In genomic region chr19:20051841-20052768, GRCh38 we compare ENCODE assay signal across 7 cellular contexts. TPM values are rescaled to one million over a fixed set of nuclear protein-coding genes. Genes with fewer than 3 reads are reported as not detected.
DNase-seq lines count a peak whose midpoint lies in the region; ATAC-seq and TF ChIP-seq lines count a peak whose summit lies in the region.

No MANE protein-coding gene starts in this region.

- peaks cover 6% of the 10 kb centered on the region for H3K36me3 Mint-ChIP-seq in activated CD8-positive, alpha-beta memory T cell treated with anti-CD3 and anti-CD28 coated beads, Interleukin-2, amount 10 ng/mL, durations not matched to agents 7 days and 5 days
- no peaks in the 10 kb centered on the region for H3K36me3 Mint-ChIP-seq in endodermal cell (ENCODE audit: low read depth)

- H3K27me3 ChIP-seq in endodermal cell (ENCODE audit: control insufficient read depth, insufficient read depth, low read length, poor library complexity, severe bottlenecking) (no peaks in the 10 kb centered on the region), mesenchymal stem cell (ENCODE audit: control insufficient read depth in 1 of 2, insufficient read depth in 1 of 2, low read length in 2 of 2) (no peaks in the 10 kb centered on the region)

- H3K4me1 ChIP-seq in endodermal cell (ENCODE audit: control insufficient read depth, insufficient read depth, low read length) = peaks cover 6% of the 10 kb centered on the region
- peaks cover 5% of the 10 kb centered on the region for H3K4me1 ChIP-seq in mesenchymal stem cell (ENCODE audit: control insufficient read depth, insufficient read depth, low read depth, low read length)

- H4K8ac ChIP-seq in mesenchymal stem cell (ENCODE audit: low read length) = peak overlapping the region; percentile 90

- peak overlapping the region; percentile 91 for H3K4me3 Mint-ChIP-seq in activated CD8-positive, alpha-beta memory T cell treated with anti-CD3 and anti-CD28 coated beads, Interleukin-2, amount 10 ng/mL, durations not matched to agents 7 days and 5 days
- H3K4me3 Mint-ChIP-seq in endodermal cell = peak overlapping the region; percentile 89

- H3K79me1 ChIP-seq in mesenchymal stem cell (replicated peaks; ENCODE audit: low read length, poor library complexity, severe bottlenecking) = no peaks in the 10 kb centered on the region

- no peak overlapping the region for H2BK120ac ChIP-seq in mesenchymal stem cell (ENCODE audit: low read depth, low read length)

- H4K91ac ChIP-seq in mesenchymal stem cell (ENCODE audit: low read length) = peak overlapping the region; percentile 48

- H3K4me3 ChIP-seq in endodermal cell (ENCODE audit: low read length) = peak overlapping the region; percentile 91
- H3K4me3 ChIP-seq in mesenchymal stem cell (ENCODE audit: insufficient read depth in 1 of 2, low read depth in 1 of 2, low read length in 2 of 2) = peak overlapping the region; percentile 67 to 79

- 1 to 5% methylated on average over 19 to 43 of the region's 43 CpGs for WGBS in endodermal cell (ENCODE audit: insufficient coverage in 1 of 2, insufficient read length in 1 of 2), 2 experiments
- 1% methylated on average over 43 of the region's 43 CpGs for WGBS in mesenchymal stem cell

- H3K18ac ChIP-seq in mesenchymal stem cell (ENCODE audit: low read depth in 1 of 2, low read length in 2 of 2) = peak overlapping the region; percentile 23 to 85

- peak; percentile 26 for TF ChIP-seq CTCF in endodermal cell (conservative IDR thresholded peaks at IDR 0.05)

- H3K14ac ChIP-seq in mesenchymal stem cell (ENCODE audit: low read length in 2 of 2) = peak overlapping the region in 1 of 2 experiments; percentile 97

- CTCF ChIA-PET in activated CD8-positive, alpha-beta memory T cell treated with anti-CD3 and anti-CD28 coated beads, Interleukin-2, amount 10 ng/mL, durations not matched to agents 7 days and 5 days (lab: Charles Lee) = interaction anchor here (0.9 to 3.1 kb wide), 3 partner anchors 13 to 231 kb away, joined by 3 to 8 read pairs (median 3); partner anchors contain the start of genes ZNF506 and ZNF682

- H3K27me3 Mint-ChIP-seq in activated CD8-positive, alpha-beta memory T cell treated with anti-CD3 and anti-CD28 coated beads, Interleukin-2, amount 10 ng/mL, durations not matched to agents 7 days and 5 days = no peaks in the 10 kb centered on the region
- peaks cover 2% of the 10 kb centered on the region for H3K27me3 Mint-ChIP-seq in endodermal cell (ENCODE audit: insufficient read depth)

- peaks cover 3% of the 10 kb centered on the region for H3K9me3 Mint-ChIP-seq in activated CD8-positive, alpha-beta memory T cell treated with anti-CD3 and anti-CD28 coated beads, Interleukin-2, amount 10 ng/mL, durations not matched to agents 7 days and 5 days (ENCODE audit: low read depth)
- H3K9me3 Mint-ChIP-seq in endodermal cell = peaks cover under 1% of the 10 kb centered on the region

- H2BK15ac ChIP-seq in mesenchymal stem cell (ENCODE audit: low read depth, poor library complexity, severe bottlenecking) = no peak overlapping the region

- peak overlapping the region; percentile 92 for H3K4me2 ChIP-seq in mesenchymal stem cell (ENCODE audit: low read length, poor library complexity, severe bottlenecking)

- ATAC-seq in GM18861 (IDR thresholded peaks at IDR 0.05; ENCODE audit: unreplicated experiment) (peak; percentile 92), HG03103 (IDR thresholded peaks at IDR 0.05; ENCODE audit: low read depth, unreplicated experiment) (peak; percentile 87)
- peak; percentile 99 for ATAC-seq in activated CD8-positive, alpha-beta memory T cell treated with anti-CD3 and anti-CD28 coated beads, Interleukin-2, amount 10 ng/mL, durations not matched to agents 7 days and 5 days

- peaks cover 11% of the 10 kb centered on the region for H3K4me1 Mint-ChIP-seq in activated CD8-positive, alpha-beta memory T cell treated with anti-CD3 and anti-CD28 coated beads, Interleukin-2, amount 10 ng/mL, durations not matched to agents 7 days and 5 days
- H3K4me1 Mint-ChIP-seq in endodermal cell = peaks cover 5% of the 10 kb centered on the region

- H3K9me3 ChIP-seq in endodermal cell (ENCODE audit: control insufficient read depth, low read length) (no peaks in the 10 kb centered on the region), mesenchymal stem cell (ENCODE audit: control insufficient read depth, low read length) (peaks cover 26% of the 10 kb centered on the region)

- no peak overlapping the region for H2AK5ac ChIP-seq in mesenchymal stem cell (ENCODE audit: low read length, severe bottlenecking)

- H3K9ac ChIP-seq in endodermal cell (ENCODE audit: extremely low read depth, low read length, poor library complexity, severe bottlenecking) (peak overlapping the region; percentile 79), mesenchymal stem cell (ENCODE audit: low read length) (peak overlapping the region; percentile 89)

- H2BK12ac ChIP-seq in mesenchymal stem cell (ENCODE audit: low read length in 2 of 2) = no peak overlapping the region

- H3K23ac ChIP-seq in mesenchymal stem cell (ENCODE audit: low read length in 2 of 2) = peak overlapping the region in 1 of 2 experiments; percentile 59

- peak overlapping the region; percentile 98 for H2AFZ ChIP-seq in mesenchymal stem cell (ENCODE audit: low read depth, low read length)

- H3K27ac ChIP-seq in endodermal cell (ENCODE audit: low read depth, low read length) = peak overlapping the region; percentile 50
- H3K27ac ChIP-seq in mesenchymal stem cell (ENCODE audit: low read length, poor library complexity, severe bottlenecking) = peak overlapping the region; percentile 57

- no peak overlapping the region for H2BK5ac ChIP-seq in mesenchymal stem cell (ENCODE audit: low read depth, low read length, poor library complexity, severe bottlenecking)

- peak overlapping the region; percentile 77 for H3K27ac Mint-ChIP-seq in activated CD8-positive, alpha-beta memory T cell treated with anti-CD3 and anti-CD28 coated beads, Interleukin-2, amount 10 ng/mL, durations not matched to agents 7 days and 5 days
- peak overlapping the region; percentile 98 for H3K27ac Mint-ChIP-seq in endodermal cell

- H3K4ac ChIP-seq in mesenchymal stem cell (ENCODE audit: low read depth in 1 of 2, low read length in 2 of 2) = peak overlapping the region in 1 of 2 experiments; percentile 91

- peak; percentile 93 for DNase-seq in NCI-H524 treated with DMSO at 0.1 percent for 48 hours (lab: John Stamatoyannopoulos, UW)
- DNase-seq in activated CD8-positive, alpha-beta memory T cell treated with anti-CD3 and anti-CD28 coated beads, Interleukin-2, amount 10 ng/mL, durations not matched to agents 7 days and 5 days = peak; percentile 75
- DNase-seq in endodermal cell = peak; percentile 99
- peak; percentile 97 for DNase-seq in mesenchymal stem cell
- peak; percentile 27 for DNase-seq in stimulated activated CD8-positive, alpha-beta memory T cell treated with anti-CD3 and anti-CD28 coated beads, Interleukin-12 subunit alpha, Interleukin-12 subunit beta, amount 100 ng/mL, for 1 hour (ENCODE audit: low read depth)

- no peaks in the 10 kb centered on the region for H3K36me3 ChIP-seq in endodermal cell (ENCODE audit: control insufficient read depth, insufficient read depth, low read length)
- no peaks in the 10 kb centered on the region for H3K36me3 ChIP-seq in mesenchymal stem cell (ENCODE audit: control insufficient read depth in 1 of 2, insufficient read depth in 2 of 2, low read depth in 1 of 2, low read length in 2 of 2)

RNA-seq across cellular contexts. Expression of gene ZNF682, which starts 12.8 kb away (rescaled TPM):
- 10 to 100 TPM in 1 of 2 experiments, 1 to 10 TPM in 1; 7.5 to 13.7 TPM for total RNA-seq in activated CD8-positive, alpha-beta memory T cell treated with anti-CD3 and anti-CD28 coated beads, Interleukin-2, amount 10 ng/mL, durations not matched to agents 7 days and 5 days
- 10 to 100 TPM; 28.5 to 29.3 TPM for total RNA-seq in endodermal cell
- polyA plus RNA-seq in endodermal cell (2013, experiment 1 of 2) = 14.1 TPM
- polyA plus RNA-seq in endodermal cell (2013, experiment 2 of 2) = 12.7 TPM
- 1.2 TPM for polyA plus RNA-seq in mesenchymal stem cell (2013, experiment 1 of 2)
- polyA plus RNA-seq in mesenchymal stem cell (2013, experiment 2 of 2) = 2.0 TPM

RNA-seq across cellular contexts. Expression of gene ZNF90, which starts 25.7 kb away (rescaled TPM):
- total RNA-seq in activated CD8-positive, alpha-beta memory T cell treated with anti-CD3 and anti-CD28 coated beads, Interleukin-2, amount 10 ng/mL, durations not matched to agents 7 days and 5 days = 10 to 100 TPM; 16.6 to 22.0 TPM
- total RNA-seq in endodermal cell = 100 to 1,000 TPM; 113 to 174 TPM
- polyA plus RNA-seq in endodermal cell (2013, experiment 1 of 2) = 26.0 TPM
- polyA plus RNA-seq in endodermal cell (2013, experiment 2 of 2) = 26.6 TPM
- polyA plus RNA-seq in mesenchymal stem cell (2013, experiment 1 of 2) = 1.5 TPM
- 1.7 TPM for polyA plus RNA-seq in mesenchymal stem cell (2013, experiment 2 of 2)

Comparison
In these comparisons a context has a peak if more than half of its experiments do, and no peak if none do; other contexts are left out.
1. Peak in every context shown above with its lines: DNase-seq, ATAC-seq, H3K4me3 ChIP-seq and H3K27ac ChIP-seq.
2. DNase-seq: peak in every context shown above with its lines; median percentile 99 in endodermal cell; 97 in mesenchymal stem cell; 93 in NCI-H524 treated with DMSO at 0.1 percent for 48 hours; 75 in activated CD8-positive, alpha-beta memory T cell treated with anti-CD3 and anti-CD28 coated beads, Interleukin-2, amount 10 ng/mL, durations not matched to agents 7 days and 5 days; 27 in stimulated activated CD8-positive, alpha-beta memory T cell treated with anti-CD3 and anti-CD28 coated beads, Interleukin-12 subunit alpha, Interleukin-12 subunit beta, amount 100 ng/mL, for 1 hour.
3. RNA of gene ZNF90, which starts 25.7 kb away (total RNA-seq): 113 to 174 TPM in endodermal cell; 16.6 to 22.0 TPM in activated CD8-positive, alpha-beta memory T cell treated with anti-CD3 and anti-CD28 coated beads, Interleukin-2, amount 10 ng/mL, durations not matched to agents 7 days and 5 days; every median in the first group is over 4 times any median in the second.